10 cellular contexts compared by ENCODE assay signal in the genomic region with DNA sequence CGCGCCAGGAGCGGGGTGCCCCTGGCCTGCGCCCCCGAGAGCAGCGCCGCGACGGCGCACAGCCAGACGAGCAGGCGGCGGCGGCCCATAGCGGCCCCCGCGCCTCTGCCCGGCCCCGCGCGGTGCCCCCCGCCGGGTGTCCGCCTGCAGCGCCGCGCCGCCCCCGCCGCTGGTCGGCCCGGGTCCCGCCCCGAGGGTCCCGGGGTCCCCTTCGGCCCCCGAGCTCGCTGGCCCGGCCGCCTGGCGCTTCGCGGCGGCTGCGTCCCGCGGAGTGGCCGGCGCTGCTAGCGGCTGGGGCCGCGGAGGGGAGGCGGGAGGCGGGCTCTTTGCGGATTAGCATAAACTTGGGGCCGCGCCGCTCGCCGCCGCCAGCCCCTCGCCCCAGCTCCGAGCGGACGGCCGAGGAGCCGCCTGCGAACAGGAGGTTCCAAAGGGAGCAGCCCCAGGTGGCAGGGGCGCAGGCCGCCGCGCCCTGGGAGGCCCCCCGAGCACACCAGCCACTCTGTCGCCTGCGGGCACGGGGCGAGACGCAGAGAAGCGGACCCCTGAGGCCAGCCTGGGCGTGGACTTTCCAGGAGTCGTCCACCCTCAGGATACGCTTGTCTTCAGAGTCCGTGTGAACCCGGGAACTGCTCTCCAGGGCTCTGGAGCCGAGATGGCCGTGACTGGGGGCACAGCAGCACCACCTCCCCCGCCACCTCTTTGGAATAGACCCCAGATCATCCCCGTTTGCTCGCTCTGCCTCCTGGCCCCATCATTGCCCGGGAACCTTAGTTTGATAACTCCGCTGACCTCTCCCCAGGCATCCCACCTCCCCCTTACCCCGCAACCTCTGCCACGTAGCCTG. TPM values are rescaled to one million over a fixed set of nuclear protein-coding genes. Genes with fewer than 3 reads are reported as not detected.
DNase-seq lines count a peak whose midpoint lies in the region; ATAC-seq and TF ChIP-seq lines count a peak whose summit lies in the region.
"Had no signal": no experiment of that assay in that cellular context is flagged by ENCODE, and none has a peak within 500 bp of the region (broad histone marks: within the 10 kb centered on the region; RNA-seq: fewer than 3 reads in every experiment).

Gene EMILIN3 (minus strand): TSS at position 273 of the 847 bp plus-strand sequence. CDS start 184 bp downstream, at position 89.

- H3K4me3 ChIP-seq in CD8-positive, alpha-beta T cell (ENCODE audit: low read depth, low read length), result no peak within 1 kb of the TSS
- peak within 1 kb of the TSS; percentile 57 for H3K4me3 ChIP-seq in trophoblast cell (ENCODE audit: low read depth, low read length)

- H4K91ac ChIP-seq in trophoblast cell (ENCODE audit: low read depth, low read length), result peak within 1 kb of the TSS; percentile 14

- TF ChIP-seq CTCF in CD8-positive, alpha-beta T cell (IDR thresholded peaks at IDR 0.05), result no peak
- TF ChIP-seq CTCF in HFFc6 (IDR thresholded peaks at IDR 0.05), result no peak
- TF ChIP-seq CTCF in endothelial cell (IDR thresholded peaks at IDR 0.05; ENCODE audit: unreplicated experiment), result no peak

- peak within 1 kb of the TSS; percentile 75 for H3K4me2 ChIP-seq in trophoblast cell (ENCODE audit: low read length)

- H4K12ac ChIP-seq in trophoblast cell (ENCODE audit: low read depth, low read length), result no peak within 1 kb of the TSS

- peak within 1 kb of the TSS; percentile 39 for H2AFZ ChIP-seq in trophoblast cell (ENCODE audit: insufficient read depth, low read length, poor library complexity)

- no peak within 1 kb of the TSS for H3K23ac ChIP-seq in trophoblast cell (ENCODE audit: low read length)

- no peak within 1 kb of the TSS for H2BK120ac ChIP-seq in trophoblast cell (ENCODE audit: insufficient read depth, low read length, poor library complexity)

- no peaks in the 10 kb centered on the region for H3K4me1 ChIP-seq in CD8-positive, alpha-beta T cell (ENCODE audit: insufficient read depth, low read length)
- H3K4me1 ChIP-seq in trophoblast cell (ENCODE audit: control insufficient read depth in 1 of 2, insufficient read depth in 2 of 2, low read length in 2 of 2), result peaks cover 0 to 7% of the 10 kb centered on the region in 2 experiments

- H2BK12ac ChIP-seq in trophoblast cell (ENCODE audit: low read length), result no peak within 1 kb of the TSS

- H3K27ac Mint-ChIP-seq in CD8-positive, alpha-beta T cell, result no peak within 1 kb of the TSS
- no peak within 1 kb of the TSS for H3K27ac Mint-ChIP-seq in HFFc6
- peak within 1 kb of the TSS; percentile 36 for H3K27ac Mint-ChIP-seq in endothelial cell (ENCODE audit: unreplicated experiment)

- H2BK5ac ChIP-seq in trophoblast cell (ENCODE audit: low read depth, low read length, poor library complexity), result no peak within 1 kb of the TSS

- no peak for DNase-seq in CD8-positive, alpha-beta T cell
- DNase-seq in HFFc6, result no peak
- DNase-seq in endothelial cell (ENCODE audit: low spot score), result peak; percentile 44
- peak in 1 of 2 donors; percentile 8 for DNase-seq in trophoblast cell
- no peak for DNase-seq in HUDEP-2 (lab: John Stamatoyannopoulos, UW; ENCODE audit: unreplicated experiment in 76 of 76)
- DNase-seq in activated CD4-positive, CD25-positive, alpha-beta regulatory T cell treated with anti-CD3 and anti-CD28 coated beads, Interleukin-2, amount 50 U/mL, for 72 hours, result no peak
- DNase-seq: anterior cingulate cortex had no signal

- H3K4ac ChIP-seq in trophoblast cell (ENCODE audit: low read depth, low read length), result no peak within 1 kb of the TSS

- no peak within 1 kb of the TSS for H3K9ac ChIP-seq in trophoblast cell (ENCODE audit: low read length)

- no peaks in the 10 kb centered on the region for H3K9me3 ChIP-seq in CD8-positive, alpha-beta T cell (ENCODE audit: low read length)
- H3K9me3 ChIP-seq in trophoblast cell (ENCODE audit: insufficient read depth, low read depth, low read length), result peaks cover 10% of the 10 kb centered on the region

- intact Hi-C loops in CD8-positive, alpha-beta T cell (cut with DNase I, micrococcal nuclease), result no loop called here

- H3K36me3 ChIP-seq in CD8-positive, alpha-beta T cell (ENCODE audit: insufficient read depth, low read length), result no peaks in the 10 kb centered on the region
- no peaks in the 10 kb centered on the region for H3K36me3 ChIP-seq in trophoblast cell (ENCODE audit: control insufficient read depth in 1 of 2, insufficient read depth in 2 of 2, low read length in 2 of 2)

- peaks cover 7% of the 10 kb centered on the region for H3K4me1 Mint-ChIP-seq in CD8-positive, alpha-beta T cell (ENCODE audit: low read depth)
- peaks cover 5% of the 10 kb centered on the region; the same call in 1 of the 2 replicates for H3K4me1 Mint-ChIP-seq in HFFc6 (ENCODE audit: low read depth)
- H3K4me1 Mint-ChIP-seq in endothelial cell (ENCODE audit: unreplicated experiment), result peaks cover 5% of the 10 kb centered on the region

- no peaks in the 10 kb centered on the region for H3K79me1 ChIP-seq in trophoblast cell (ENCODE audit: low read length)

- H3K4me3 Mint-ChIP-seq in CD8-positive, alpha-beta T cell, result peak within 1 kb of the TSS; percentile 47
- H3K4me3 Mint-ChIP-seq in HFFc6 (peak within 1 kb of the TSS; percentile 34; the same call in 1 of the 2 replicates), endothelial cell (ENCODE audit: unreplicated experiment) (peak within 1 kb of the TSS; percentile 82)

- peaks cover 34% of the 10 kb centered on the region for H3K27me3 Mint-ChIP-seq in CD8-positive, alpha-beta T cell (ENCODE audit: low read depth)
- peaks cover 42% of the 10 kb centered on the region for H3K27me3 Mint-ChIP-seq in HFFc6 (ENCODE audit: insufficient read depth)
- H3K27me3 Mint-ChIP-seq in endothelial cell (ENCODE audit: unreplicated experiment), result peaks cover 29% of the 10 kb centered on the region

- no peak within 1 kb of the TSS for H4K8ac ChIP-seq in trophoblast cell (ENCODE audit: low read depth, low read length)

- H3K18ac ChIP-seq in trophoblast cell (ENCODE audit: low read length), result no peak within 1 kb of the TSS

- H2AK5ac ChIP-seq in trophoblast cell (ENCODE audit: low read length), result no peak within 1 kb of the TSS

- POLR2A ChIA-PET in CD8-positive, alpha-beta T cell (lab: Charles Lee), result no interaction called here

- H3K9me3 Mint-ChIP-seq in CD8-positive, alpha-beta T cell, result peaks cover 5% of the 10 kb centered on the region
- H3K9me3 Mint-ChIP-seq in HFFc6, result no peaks in the 10 kb centered on the region
- H3K9me3 Mint-ChIP-seq in endothelial cell (ENCODE audit: unreplicated experiment), result peaks cover 4% of the 10 kb centered on the region

- H3K36me3 Mint-ChIP-seq in CD8-positive, alpha-beta T cell, result no peaks in the 10 kb centered on the region
- no peaks in the 10 kb centered on the region for H3K36me3 Mint-ChIP-seq in HFFc6 (ENCODE audit: low read depth)
- peaks cover 9% of the 10 kb centered on the region for H3K36me3 Mint-ChIP-seq in endothelial cell (ENCODE audit: low read depth, unreplicated experiment)

- no peak within 1 kb of the TSS for H3K14ac ChIP-seq in trophoblast cell (ENCODE audit: low read length)

- no CpG with 5 or more reads among the region's 93 CpGs for WGBS in trophoblast cell (ENCODE audit: extremely low coverage, insufficient coverage, insufficient read length)

- ATAC-seq in CD8-positive, alpha-beta T cell, result no peak
- ATAC-seq in GM19324 (IDR thresholded peaks at IDR 0.05; ENCODE audit: low FRiP score, unreplicated experiment), result no peak
- no peak for ATAC-seq in HG03442 (IDR thresholded peaks at IDR 0.05; ENCODE audit: unreplicated experiment)

- H3K27ac ChIP-seq in CD8-positive, alpha-beta T cell (ENCODE audit: low read depth, low read length), result no peak within 1 kb of the TSS
- no peak within 1 kb of the TSS for H3K27ac ChIP-seq in trophoblast cell (ENCODE audit: low read depth, low read length)

- H3K27me3 ChIP-seq in CD8-positive, alpha-beta T cell (ENCODE audit: insufficient read depth, low read length), result no peaks in the 10 kb centered on the region
- H3K27me3 ChIP-seq in trophoblast cell (ENCODE audit: insufficient read depth, low read length), result peaks cover 33% of the 10 kb centered on the region

- no peaks in the 10 kb centered on the region for H3K79me2 ChIP-seq in trophoblast cell (ENCODE audit: control insufficient read depth, insufficient read depth, low read length, poor library complexity)

- CTCF ChIA-PET in CD8-positive, alpha-beta T cell (lab: Charles Lee), result no interaction called here

RNA-seq across cellular contexts. Expression of gene EMILIN3, which starts in this region (rescaled TPM):
- total RNA-seq in CD8-positive, alpha-beta T cell, result not detected
- not detected for total RNA-seq in HFFc6 (2021; fragmentation: NEBNext Ultra II Directional; extraction: Animal tissue kit (Norgen Biotek cat#: 25700))
- total RNA-seq in endothelial cell (ENCODE audit: unreplicated experiment), result 0.28 TPM
- polyA plus RNA-seq in trophoblast cell (2013), result 0.34 and 0.37 TPM in 2 replicates
- total RNA-seq: subcutaneous adipose tissue had no signal

Comparison
In these comparisons a context has a peak if more than half of its experiments do, and no peak if none do; other contexts are left out.
1. Peak in DNase-seq in endothelial cell; RNA of the gene not detected or under 1 TPM.